In genomic region chr14:70856851-70857498, GRCh38 we compare ENCODE assay signal across 16 cellular contexts. TPM values are rescaled to one million over a fixed set of nuclear protein-coding genes. Genes with fewer than 3 reads are reported as not detected.
A peak's percentile ranks its signal among the peaks of the same experiment; 100 is the strongest.
DNase-seq lines count a peak whose midpoint lies in the region; ATAC-seq, FAIRE-seq and TF ChIP-seq lines count a peak whose summit lies in the region.
"Had no signal": no experiment of that assay in that cellular context is flagged by ENCODE, and none has a peak within 500 bp of the region (broad histone marks: within the 10 kb centered on the region; RNA-seq: fewer than 3 reads in every experiment).

No MANE protein-coding gene starts in this region.

- H3K9me3 Mint-ChIP-seq in activated T-cell treated with anti-CD3 and anti-CD28 coated beads, Interleukin-2, amount 50 U/mL, for 72 hours, result peaks cover 0 to 2% of the 10 kb centered on the region in 2 donors
- H3K9me3 Mint-ChIP-seq: stimulated activated naive B cell treated with anti-CD40 and anti-IgM and Interleukin-4, amounts not matched to agents 10 μg/mL and 1 μg/mL and 100 μg/mL, for 72 hours had no signal

- DNase-seq in COLO829 (ENCODE audit: low spot score) (peak; percentile 42), HT1080 (ENCODE audit: low read depth) (peak; percentile 99), keratinocyte (ENCODE audit: low read depth, low spot score) (peak; percentile 84), neuronal stem cell (ENCODE audit: low spot score) (no peak), islet precursor cell (no peak), LoVo (ENCODE audit: low spot score) (no peak)
- peak; percentile 34 to 43 for DNase-seq in activated T-cell treated with anti-CD3 and anti-CD28 coated beads, Interleukin-2, amount 50 U/mL, for 72 hours
- DNase-seq: activated gamma-delta T cell treated with Interleukin-2 at 50 U/mL for 16 hours; DMS79; NCI-H446; stimulated activated naive B cell treated with anti-CD40 and anti-IgM and Interleukin-4, amounts not matched to agents 10 μg/mL and 1 μg/mL and 100 μg/mL, for 72 hours had no signal

- H3K27ac ChIP-seq in keratinocyte (ENCODE audit: control insufficient read depth, insufficient read depth, low read length) (no peak overlapping the region), neuronal stem cell (replicated peaks; ENCODE audit: low read length) (no peak overlapping the region)

- peak overlapping the region; percentile 2 to 53 for H3K4me3 Mint-ChIP-seq in activated T-cell treated with anti-CD3 and anti-CD28 coated beads, Interleukin-2, amount 50 U/mL, for 72 hours
- H3K4me3 Mint-ChIP-seq: IgD-negative memory B cell; stimulated activated naive B cell treated with anti-CD40 and anti-IgM and Interleukin-4, amounts not matched to agents 10 μg/mL and 1 μg/mL and 100 μg/mL, for 72 hours had no signal

- H2AK5ac ChIP-seq in neuronal stem cell (ENCODE audit: low read depth, low read length), result no peak overlapping the region

- WGBS in neuronal stem cell (ENCODE audit: extremely low coverage in 2 of 2, insufficient read length in 2 of 2, insufficient replicate concordance in 1 of 2), 2 donors, result no CpG with 5 or more reads among the region's 2 CpGs

- H3K27ac Mint-ChIP-seq in activated T-cell treated with anti-CD3 and anti-CD28 coated beads, Interleukin-2, amount 50 U/mL, for 72 hours, result no peak overlapping the region
- H3K27ac Mint-ChIP-seq: IgD-negative memory B cell; stimulated activated naive B cell treated with anti-CD40 and anti-IgM and Interleukin-4, amounts not matched to agents 10 μg/mL and 1 μg/mL and 100 μg/mL, for 72 hours had no signal

- H4K20me1 ChIP-seq in keratinocyte (ENCODE audit: control insufficient read depth, extremely low read depth, insufficient read depth, low read length), result no peaks in the 10 kb centered on the region

- no peaks in the 10 kb centered on the region for H3K36me3 ChIP-seq in keratinocyte (ENCODE audit: control insufficient read depth in 2 of 2, extremely low read depth in 1 of 2, insufficient read depth in 2 of 2, low read length in 2 of 2)
- H3K36me3 ChIP-seq in neuronal stem cell (replicated peaks in 1 of 2; ENCODE audit: control insufficient read depth in 2 of 2, insufficient read depth in 2 of 2, low read length in 2 of 2), result no peaks in the 10 kb centered on the region

- H4K8ac ChIP-seq in neuronal stem cell (ENCODE audit: low read depth, low read length), result no peak overlapping the region

- H2AFZ ChIP-seq in keratinocyte (ENCODE audit: control insufficient read depth, low read length) (no peak overlapping the region), neuronal stem cell (ENCODE audit: low read length) (no peak overlapping the region)

- no peak overlapping the region for H2BK12ac ChIP-seq in neuronal stem cell (ENCODE audit: low read length)

- dilution Hi-C loops in keratinocyte (cut with MboI; ENCODE audit: extremely low pct_ligation_motif_present, low sequenced_read_pairs), result no loop called here

- peak; percentile 98 for ATAC-seq in activated T-cell treated with anti-CD3 and anti-CD28 coated beads, Interleukin-2, amount 50 U/mL, for 72 hours (replicated peaks in 1 of 2)
- no peak for ATAC-seq in GM21528 (IDR thresholded peaks at IDR 0.05; ENCODE audit: low FRiP score, unreplicated experiment)
- ATAC-seq: esophagus mucosa, sciatic nerve had no signal

- H3K4me1 Mint-ChIP-seq in activated T-cell treated with anti-CD3 and anti-CD28 coated beads, Interleukin-2, amount 50 U/mL, for 72 hours (ENCODE audit: low read depth), result peaks cover 14% of the 10 kb centered on the region
- H3K4me1 Mint-ChIP-seq: IgD-negative memory B cell; stimulated activated naive B cell treated with anti-CD40 and anti-IgM and Interleukin-4, amounts not matched to agents 10 μg/mL and 1 μg/mL and 100 μg/mL, for 72 hours had no signal

- H3K9me3 ChIP-seq in keratinocyte (ENCODE audit: control insufficient read depth, low read depth, low read length) (no peaks in the 10 kb centered on the region), neuronal stem cell (replicated peaks in 1 of 2; ENCODE audit: control insufficient read depth in 2 of 2, insufficient read depth in 1 of 2, low read depth in 1 of 2, low read length in 2 of 2) (no peaks in the 10 kb centered on the region)

- no peak overlapping the region for H4K91ac ChIP-seq in neuronal stem cell (ENCODE audit: low read depth, low read length, poor library complexity)

- no peaks in the 10 kb centered on the region for H3K9me1 ChIP-seq in keratinocyte (ENCODE audit: control insufficient read depth, extremely low read depth, insufficient read depth, low read length)

- H3K27me3 Mint-ChIP-seq in activated T-cell treated with anti-CD3 and anti-CD28 coated beads, Interleukin-2, amount 50 U/mL, for 72 hours (ENCODE audit: low read depth), result peaks cover 6% of the 10 kb centered on the region
- H3K27me3 Mint-ChIP-seq: IgD-negative memory B cell had no signal

- H3K4me1 ChIP-seq in keratinocyte (ENCODE audit: control insufficient read depth, extremely low read depth, insufficient read depth, low read length), result peaks cover 16% of the 10 kb centered on the region
- no peaks in the 10 kb centered on the region for H3K4me1 ChIP-seq in neuronal stem cell (ENCODE audit: control insufficient read depth in 2 of 2, insufficient read depth in 1 of 2, low read depth in 1 of 2, low read length in 2 of 2)

- no peak overlapping the region for H2BK5ac ChIP-seq in neuronal stem cell (ENCODE audit: low read length)

- H3K79me1 ChIP-seq in neuronal stem cell (ENCODE audit: low read depth, low read length), result no peaks in the 10 kb centered on the region

- no peak overlapping the region for H2BK15ac ChIP-seq in neuronal stem cell (ENCODE audit: low read length)

- H3K36me3 Mint-ChIP-seq in activated T-cell treated with anti-CD3 and anti-CD28 coated beads, Interleukin-2, amount 50 U/mL, for 72 hours (ENCODE audit: insufficient read depth in 2 of 2), result no peaks in the 10 kb centered on the region
- H3K36me3 Mint-ChIP-seq: stimulated activated naive B cell treated with anti-CD40 and anti-IgM and Interleukin-4, amounts not matched to agents 10 μg/mL and 1 μg/mL and 100 μg/mL, for 72 hours had no signal

- no peak overlapping the region for H3K23ac ChIP-seq in neuronal stem cell (ENCODE audit: low read depth, low read length, poor library complexity)

- H3K9ac ChIP-seq in keratinocyte (ENCODE audit: control insufficient read depth, extremely low read depth, insufficient read depth, low read length) (no peak overlapping the region), neuronal stem cell (ENCODE audit: low read depth, low read length, poor library complexity) (no peak overlapping the region)

- no peak overlapping the region for H2BK120ac ChIP-seq in neuronal stem cell (ENCODE audit: low read depth, low read length)

- H3K79me2 ChIP-seq in keratinocyte (ENCODE audit: control insufficient read depth, insufficient read depth, low read length), result no peaks in the 10 kb centered on the region

- no peak overlapping the region for H3K4me3 ChIP-seq in keratinocyte (ENCODE audit: control insufficient read depth in 2 of 3, extremely low read depth in 1 of 3, insufficient read depth in 2 of 3, low read depth in 1 of 3, low read length in 3 of 3)
- H3K4me3 ChIP-seq in neuronal stem cell (ENCODE audit: low read length in 2 of 2), result no peak overlapping the region
- H3K4me3 ChIP-seq: lung had no signal

- peak; percentile 100 for FAIRE-seq in keratinocyte (lab: Jason Lieb, UNC)

- TF ChIP-seq CTCF in keratinocyte (optimal IDR thresholded peaks at IDR 0.05 in 1 of 3, IDR thresholded peaks at IDR 0.05 in 1 of 3, conservative IDR thresholded peaks at IDR 0.05 in 1 of 3; ENCODE audit: extremely low read depth in 1 of 3, insufficient read depth in 2 of 3, low read length in 3 of 3), result no peak

- H3K4ac ChIP-seq in neuronal stem cell (ENCODE audit: low read length), result no peak overlapping the region

- no peak overlapping the region for H3K18ac ChIP-seq in neuronal stem cell (ENCODE audit: low read length)

- H3K27me3 ChIP-seq in keratinocyte (ENCODE audit: control insufficient read depth, extremely low read depth, insufficient read depth, low read length) (no peaks in the 10 kb centered on the region), neuronal stem cell (ENCODE audit: control insufficient read depth in 3 of 3, insufficient read depth in 3 of 3, low read depth in 1 of 3, low read length in 3 of 3) (no peaks in the 10 kb centered on the region)

- peak overlapping the region; percentile 54 for H3K4me2 ChIP-seq in keratinocyte (ENCODE audit: control insufficient read depth, extremely low read depth, insufficient read depth, low read depth, low read length)
- H3K4me2 ChIP-seq in neuronal stem cell (ENCODE audit: insufficient read depth, low read length, poor library complexity, severe bottlenecking), result no peak overlapping the region

- H3K14ac ChIP-seq in neuronal stem cell (ENCODE audit: low read length), result no peak overlapping the region

RNA-seq across cellular contexts. Expression of gene MAP3K9, which starts 47.7 kb away (rescaled TPM):
- total RNA-seq in HT1080 (2014; rRNA removed; shearing (Covaris generic)), result 3.6 and 4.5 TPM in 2 replicates
- polyA plus RNA-seq in HT1080 (2015; cell fraction: cytosol; rRNA removed), result 4.0 and 4.4 TPM in 2 replicates
- polyA plus RNA-seq in HT1080 (2015; cell fraction: nucleus; rRNA removed), result 10.0 and 10.1 TPM in 2 replicates
- 1 to 10 TPM; 6.2 to 7.5 TPM for total RNA-seq in activated T-cell treated with anti-CD3 and anti-CD28 coated beads, Interleukin-2, amount 50 U/mL, for 72 hours
- polyA plus RNA-seq in keratinocyte, result 6.5 to 9.4 TPM (median 7.2 TPM) in 3 replicates
- 6.9 TPM for polyA plus RNA-seq in keratinocyte (2011; ENCODE audit: low read depth)
- polyA plus RNA-seq in keratinocyte (2011; cell fraction: cytosol; rRNA removed), result 5.5 and 7.8 TPM in 2 replicates
- polyA plus RNA-seq in keratinocyte (2011; cell fraction: nucleus; rRNA removed), result 23.7 and 27.0 TPM in 2 replicates
- polyA plus RNA-seq in keratinocyte (2012; ENCODE audit: low replicate concordance), result 7.3 and 9.4 TPM in 2 replicates
- polyA minus RNA-seq in keratinocyte, result 15.0 to 21.5 TPM (median 21.2 TPM) in 3 replicates
- 7.9 TPM for polyA minus RNA-seq in keratinocyte (2011; cell fraction: cytosol; rRNA and poly(A)+ RNA removed)
- 22.4 and 35.8 TPM in 2 replicates for polyA minus RNA-seq in keratinocyte (2011; cell fraction: nucleus; rRNA and poly(A)+ RNA removed)
- 9.3 TPM for polyA plus RNA-seq in neuronal stem cell (2013, experiment 1 of 2)
- 9.2 TPM for polyA plus RNA-seq in neuronal stem cell (2013, experiment 2 of 2)

RNA-seq across cellular contexts. Expression of gene PCNX1, which starts 50.3 kb away (rescaled TPM):
- 27.7 and 28.4 TPM in 2 replicates for total RNA-seq in HT1080 (2014; rRNA removed; shearing (Covaris generic))
- 13.7 and 19.1 TPM in 2 replicates for polyA plus RNA-seq in HT1080 (2015; cell fraction: cytosol; rRNA removed)
- polyA plus RNA-seq in HT1080 (2015; cell fraction: nucleus; rRNA removed), result 35.7 and 41.1 TPM in 2 replicates
- total RNA-seq in activated T-cell treated with anti-CD3 and anti-CD28 coated beads, Interleukin-2, amount 50 U/mL, for 72 hours, result 10 to 100 TPM; 83.3 to 85.8 TPM
- polyA plus RNA-seq in keratinocyte, result 38.2 to 45.0 TPM (median 39.8 TPM) in 3 replicates
- 8.3 TPM for polyA plus RNA-seq in keratinocyte (2011; ENCODE audit: low read depth)
- polyA plus RNA-seq in keratinocyte (2011; cell fraction: cytosol; rRNA removed), result 9.2 and 17.8 TPM in 2 replicates
- 90.4 and 96.7 TPM in 2 replicates for polyA plus RNA-seq in keratinocyte (2011; cell fraction: nucleus; rRNA removed)
- polyA plus RNA-seq in keratinocyte (2012; ENCODE audit: low replicate concordance), result 8.8 and 18.3 TPM in 2 replicates
- polyA minus RNA-seq in keratinocyte, result 97.5 to 158 TPM (median 147 TPM) in 3 replicates
- polyA minus RNA-seq in keratinocyte (2011; cell fraction: cytosol; rRNA and poly(A)+ RNA removed), result 37.6 TPM
- polyA minus RNA-seq in keratinocyte (2011; cell fraction: nucleus; rRNA and poly(A)+ RNA removed), result 222 and 342 TPM in 2 replicates
- polyA plus RNA-seq in neuronal stem cell (2013, experiment 1 of 2), result 12.7 TPM
- 12.0 TPM for polyA plus RNA-seq in neuronal stem cell (2013, experiment 2 of 2)

Comparison
In these comparisons a context has a peak if more than half of its experiments do, and no peak if none do; other contexts are left out.
1. DNase-seq: peak in COLO829 (single experiment), HT1080 (single experiment), activated T-cell treated with anti-CD3 and anti-CD28 coated beads, Interleukin-2, amount 50 U/mL, for 72 hours (2 of 2) and keratinocyte (single experiment); none in neuronal stem cell (single experiment), islet precursor cell (single experiment) and LoVo (single experiment).